Comparison of ENCODE assay signal across 33 cellular contexts in the genomic region with DNA sequence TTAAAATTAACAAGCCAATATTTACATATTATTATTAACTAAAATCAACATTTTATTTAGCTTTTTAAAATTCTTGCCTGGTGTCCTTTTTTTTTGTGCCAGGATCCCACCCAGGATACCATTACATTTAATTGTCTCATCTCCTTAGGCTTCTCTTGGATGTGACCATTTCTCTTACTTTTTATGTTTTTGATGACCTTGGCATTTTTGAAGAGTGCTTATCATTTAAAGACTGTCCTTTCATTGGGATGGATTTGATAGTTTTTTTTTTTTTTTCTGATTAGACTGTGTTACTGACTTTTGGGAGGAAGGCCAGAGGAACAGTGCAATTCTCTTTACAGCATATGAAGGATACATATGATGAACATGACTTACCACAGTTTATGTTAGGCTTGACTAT.
"Had no signal": no experiment of that assay in that cellular context is flagged by ENCODE, and none has a peak within 500 bp of the region (broad histone marks: within the 10 kb centered on the region; RNA-seq: fewer than 3 reads in every experiment).

No MANE protein-coding gene starts in this region.

- H3K4me3 ChIP-seq: adrenal gland, ascending aorta, body of pancreas, breast epithelium, cardiac muscle cell had no signal

- H3K4me1 ChIP-seq: adrenal gland, ascending aorta, breast epithelium had no signal

- H3K27me3 ChIP-seq: adrenal gland, ascending aorta, body of pancreas, brain microvascular endothelial cell, breast epithelium, cardiac muscle cell had no signal

- FAIRE-seq: astrocyte, bronchial epithelial cell, colon had no signal

- ATAC-seq: activated naive CD4-positive, alpha-beta T cell treated with anti-CD3 and anti-CD28 coated beads, Interleukin-2, amount 50 U/mL, for 72 hours; activated naive CD8-positive, alpha-beta T cell treated with anti-CD3 and anti-CD28 coated beads, Interleukin-2, amount 50 U/mL, for 24 hours; activated T-cell treated with anti-CD3 and anti-CD28 coated beads, Interleukin-2, amount 50 U/mL, for 4 hours; activated T-cell treated with anti-CD3 and anti-CD28 coated beads, Interleukin-2, amount 50 U/mL, for 72 hours; activated T-helper 17 cell treated with anti-CD3 and anti-CD28 coated beads, Interleukin-2, amount 50 U/mL, for 72 hours; body of pancreas had no signal

- DNase-seq: activated effector memory CD4-positive, alpha-beta T cell treated with anti-CD3 and anti-CD28 coated beads, Interleukin-2, amount 50 U/mL, for 16 hours; activated effector memory CD4-positive, alpha-beta T cell treated with Interleukin-2 at 50 U/mL for 16 hours; activated gamma-delta T cell; activated gamma-delta T cell treated with Interleukin-2 at 50 U/mL for 16 hours; activated naive CD4-positive, alpha-beta T cell; activated naive CD4-positive, alpha-beta T cell treated with anti-CD3 and anti-CD28 coated beads for 36 hours; activated naive CD4-positive, alpha-beta T cell treated with anti-CD3 and anti-CD28 coated beads, Interleukin-2, amount 10 ng/mL, durations not matched to agents 7 days and 5 days; activated naive CD4-positive, alpha-beta T cell treated with anti-CD3 and anti-CD28 coated beads, Interleukin-2, amount 50 U/mL, for 16 hours; activated naive CD4-positive, alpha-beta T cell treated with Interleukin-2 at 50 U/mL for 16 hours; activated naive CD8-positive, alpha-beta T cell treated with anti-CD3 and anti-CD28 coated beads for 36 hours; activated naive CD8-positive, alpha-beta T cell treated with anti-CD3 and anti-CD28 coated beads, Interleukin-2, amount 10 ng/mL, durations not matched to agents 7 days and 5 days; activated naive CD8-positive, alpha-beta T cell treated with anti-CD3 and anti-CD28 coated beads, Interleukin-2, amount 50 U/mL, for 24 hours; activated T-cell treated with anti-CD3 and anti-CD28 coated beads, Interleukin-2, amount 50 U/mL, for 4 hours; activated T-cell treated with anti-CD3 and anti-CD28 coated beads, Interleukin-2, amount 50 U/mL, for 48 hours; activated T-cell treated with anti-CD3 and anti-CD28 coated beads, Interleukin-2, amount 50 U/mL, for 72 hours; adrenal gland; amniotic stem cell; amygdala; anterior cingulate cortex; aorta; body of pancreas; brain microvascular endothelial cell; caudate nucleus; central memory CD4-positive, alpha-beta T cell; cerebellar nuclear complex had no signal

- H3K9me3 ChIP-seq: adrenal gland, ascending aorta, breast epithelium had no signal

- H3K36me3 ChIP-seq: adrenal gland, ascending aorta, brain microvascular endothelial cell, breast epithelium, cardiac muscle cell had no signal

- H3K27ac ChIP-seq: adrenal gland, ascending aorta, body of pancreas, brain microvascular endothelial cell, breast epithelium, cardiac muscle cell had no signal
